Comparison of ENCODE assay signal across 7 cellular contexts in the genomic region with DNA sequence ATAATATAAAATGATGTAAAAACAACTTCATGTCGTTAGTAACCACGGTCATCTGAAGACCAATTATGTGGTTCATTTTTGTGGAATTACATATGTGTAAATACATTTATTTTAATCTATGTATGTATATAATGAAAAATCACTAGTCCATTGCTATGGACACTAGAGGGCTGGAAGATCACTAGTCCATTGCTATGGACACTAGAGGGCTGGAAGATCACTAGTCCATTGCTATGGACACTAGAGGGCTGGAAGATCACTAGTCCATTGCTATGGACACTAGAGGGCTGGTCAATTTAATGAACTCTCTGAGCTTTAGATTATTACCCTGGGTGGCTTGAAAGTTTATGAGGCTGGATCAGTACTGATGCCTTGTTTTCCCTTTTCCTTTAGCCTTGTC.
A peak's percentile ranks its signal among the peaks of the same experiment; 100 is the strongest.
DNase-seq lines count a peak whose midpoint lies in the region; ATAC-seq, FAIRE-seq and TF ChIP-seq lines count a peak whose summit lies in the region.
"Not testable (repeated sequence)": the region's sequence is repeated elsewhere in the genome, so short reads cannot be mapped to it uniquely, and the experiment has no call there.

No MANE protein-coding gene starts in this region.

- TF ChIP-seq POLR2A in HepG2 (IDR thresholded peaks at IDR 0.05; ENCODE audit: insufficient read depth in 1 of 2, low read depth in 2 of 2, low read length in 2 of 2) = not testable (repeated sequence)

- WGBS in HepG2 (ENCODE audit: low lambda C conversion rate) = 1% methylated on average over 2 of the region's 2 CpGs

- CTCF ChIA-PET in AG04450 (lab: Charles Lee) = interaction anchor here (0.7 to 1.7 kb wide), 6 partner anchors 9 to 1039 kb away, joined by 3 to 7 read pairs (median 4); no protein-coding TSS in a partner anchor
- CTCF ChIA-PET in HepG2 (lab: Yijun Ruan, JAX; ENCODE audit: low intra/inter-chr PET ratio, low total read pairs) = not testable (repeated sequence)

- not testable (repeated sequence) for H3K4me1 ChIP-seq in HepG2 (ENCODE audit: insufficient read depth, low read length)

- not testable (repeated sequence) for TF ChIP-seq EP300 in HepG2 (IDR thresholded peaks at IDR 0.05; ENCODE audit: low read depth in 2 of 2, low read length in 2 of 2); HepG2 (CRISPR knock-in tag; IDR thresholded peaks at IDR 0.05; ENCODE audit: borderline replicate concordance)

- not testable (repeated sequence) for H2AFZ ChIP-seq in HepG2 (ENCODE audit: low read length)

- not testable (repeated sequence) for H3K9me3 ChIP-seq in AG04450 (ENCODE audit: control insufficient read depth, insufficient read depth, low read length); HepG2 (ENCODE audit: low read length)

- H3K9ac ChIP-seq in HepG2 (ENCODE audit: insufficient read depth, low read depth, low read length) = not testable (repeated sequence)

- not testable (repeated sequence) for H3K27me3 ChIP-seq in AG04450 (ENCODE audit: control insufficient read depth, insufficient read depth, low read length); HepG2 (ENCODE audit: control insufficient read depth in 1 of 2, insufficient read depth in 2 of 2, low read length in 2 of 2)

- not testable (repeated sequence) for BruUV-seq in HepG2 (replicated peaks; lab: Mats Ljungman, UMichigan)

- TF ChIP-seq CTCF in AG04450 (IDR thresholded peaks at IDR 0.05; ENCODE audit: low read depth, low read length) (peak; percentile 65), WI38 (IDR thresholded peaks at IDR 0.05; ENCODE audit: low read depth, low read length) (0 out of 2 replicates have a peak, but pooled peaks have one; percentile 10), choroid plexus epithelial cell (conservative IDR thresholded peaks at IDR 0.05; ENCODE audit: low read depth, low read length) (peak; percentile 25), fibroblast of mammary gland (conservative IDR thresholded peaks at IDR 0.05; ENCODE audit: control insufficient read depth, insufficient read depth, low read depth, low read length) (peak; percentile 24)
- not testable (repeated sequence) for TF ChIP-seq CTCF in HepG2 (CRISPR knock-in tag; IDR thresholded peaks at IDR 0.05)

- not testable (repeated sequence) for TF ChIP-seq RAD21 in HepG2 (CRISPR knock-in tag; IDR thresholded peaks at IDR 0.05)

- not testable (repeated sequence) for FAIRE-seq in HepG2 (lab: Jason Lieb, UNC)

- H3K4me3 ChIP-seq in AG04450 (ENCODE audit: low read depth, low read length); WI38 (ENCODE audit: low read depth, low read length); choroid plexus epithelial cell (ENCODE audit: low read depth, low read length); fibroblast of mammary gland (ENCODE audit: control insufficient read depth, low read depth, low read length); HepG2 (replicated peaks in 1 of 3; ENCODE audit: insufficient read depth in 1 of 3, low read depth in 2 of 3, low read length in 3 of 3): not testable (repeated sequence)

- in situ Hi-C loops in HepG2 (cut with HindIII; ENCODE audit: extremely low pct_ligation_motif_present, low pct_unique_long_range_greater_than_20kb) = not testable (repeated sequence)

- POLR2A ChIA-PET in AG04450 (lab: Yijun Ruan, JAX) = interaction anchor here (1.1 to 1.7 kb wide), 4 partner anchors 19 to 1038 kb away, joined by 3 to 8 read pairs (median 4); a partner anchor contains a TSS
- POLR2A ChIA-PET in HepG2 (lab: Yijun Ruan, JAX) = not testable (repeated sequence)

- not testable (repeated sequence) for DNase-seq in AG04450 (ENCODE audit: low read depth, low spot score); choroid plexus epithelial cell (ENCODE audit: low read depth); fibroblast of mammary gland (ENCODE audit: low read depth); HepG2 (ENCODE audit: low spot score)
- DNase-seq in ELR (ENCODE audit: low read depth) (peak; percentile 18), HT-29 (ENCODE audit: low spot score) (peak; percentile 7)

- not testable (repeated sequence) for H4K20me1 ChIP-seq in HepG2 (ENCODE audit: insufficient read depth, low read length)

- not testable (repeated sequence) for H3K4me2 ChIP-seq in HepG2 (ENCODE audit: low read depth, low read length)

- peak overlapping the region; percentile 40 for H3K27ac ChIP-seq in AG04450 (ENCODE audit: low read depth, low read length)
- H3K27ac ChIP-seq in HepG2 (ENCODE audit: extremely low read length, insufficient read depth, low read length) = not testable (repeated sequence)

- H3K36me3 ChIP-seq in HepG2 (replicated peaks in 1 of 2; ENCODE audit: control insufficient read depth in 1 of 2, insufficient read depth in 2 of 2, low read length in 2 of 2) = not testable (repeated sequence)

- intact Hi-C loops in HepG2 (cut with micrococcal nuclease; ENCODE audit: unreplicated experiment) = not testable (repeated sequence)

- not testable (repeated sequence) for H3K79me2 ChIP-seq in HepG2 (ENCODE audit: insufficient read depth, low read length)

- ATAC-seq in HepG2 = peak; percentile 88
